ENCODE assay signal across 8 cellular contexts in genomic region chr1:185567006-185567405, GRCh38.
A peak's percentile ranks its signal among the peaks of the same experiment; 100 is the strongest.
DNase-seq lines count a peak whose midpoint lies in the region; ATAC-seq lines count a peak whose summit lies in the region.

No MANE protein-coding gene starts in this region.

- peaks cover 4% of the 10 kb centered on the region for H3K9me3 Mint-ChIP-seq in activated T-helper 1 cell treated with anti-CD3 and anti-CD28 coated beads, Interleukin-12 subunit alpha, Interleukin-12 subunit beta, Interleukin-2, Interleukin-4 antibody, amounts not matched to agents 30 ng/mL and 10 ng/mL and 1 ng/mL, durations not matched to agents 14 hours and 24 hours and 36 hours

- H3K4me3 ChIP-seq in mesodermal cell (ENCODE audit: extremely low read depth, insufficient read depth, low read length, poor library complexity, severe bottlenecking), result no peak overlapping the region

- peak overlapping the region; percentile 55 for H3K27ac ChIP-seq in mesodermal cell (ENCODE audit: low read depth, low read length, severe bottlenecking)

- peaks cover 3% of the 10 kb centered on the region for H3K36me3 Mint-ChIP-seq in activated T-helper 1 cell treated with anti-CD3 and anti-CD28 coated beads, Interleukin-12 subunit alpha, Interleukin-12 subunit beta, Interleukin-2, Interleukin-4 antibody, amounts not matched to agents 30 ng/mL and 10 ng/mL and 1 ng/mL, durations not matched to agents 14 hours and 24 hours and 36 hours (ENCODE audit: low read depth)

- no peaks in the 10 kb centered on the region for H3K36me3 ChIP-seq in mesodermal cell (ENCODE audit: control insufficient read depth, insufficient read depth, low read length)

- ATAC-seq in GM21825 (IDR thresholded peaks at IDR 0.05; ENCODE audit: unreplicated experiment), result peak; percentile 63
- ATAC-seq in GM21360 (IDR thresholded peaks at IDR 0.05; ENCODE audit: unreplicated experiment), result no peak

- DNase-seq in DMS53 treated with DMSO at 0.1 percent for 48 hours (lab: John Stamatoyannopoulos, UW; ENCODE audit: unreplicated experiment) (peak; percentile 44), NCI-H226 (peak; percentile 87), HCEC 1CT (no peak), putamen (ENCODE audit: low spot score) (no peak)
- peak; percentile 52 for DNase-seq in activated T-helper 1 cell treated with anti-CD3 and anti-CD28 coated beads, Interleukin-12 subunit alpha, Interleukin-12 subunit beta, Interleukin-2, Interleukin-4 antibody, amounts not matched to agents 30 ng/mL and 10 ng/mL and 1 ng/mL, durations not matched to agents 14 hours and 24 hours and 36 hours (ENCODE audit: low spot score)

- intact Hi-C loops in activated T-helper 1 cell treated with anti-CD3 and anti-CD28 coated beads, Interleukin-12 subunit alpha, Interleukin-12 subunit beta, Interleukin-2, Interleukin-4 antibody, amounts not matched to agents 30 ng/mL and 10 ng/mL and 1 ng/mL, durations not matched to agents 14 hours and 24 hours and 36 hours (cut with micrococcal nuclease), result loop anchor here (1.0 to 10.0 kb wide), 4 partner anchors 69 to 812 kb away; partner anchors contain the start of genes EDEM3 and IVNS1ABP

- peak overlapping the region; percentile 82 for H3K27ac Mint-ChIP-seq in activated T-helper 1 cell treated with anti-CD3 and anti-CD28 coated beads, Interleukin-12 subunit alpha, Interleukin-12 subunit beta, Interleukin-2, Interleukin-4 antibody, amounts not matched to agents 30 ng/mL and 10 ng/mL and 1 ng/mL, durations not matched to agents 14 hours and 24 hours and 36 hours

- WGBS in mesodermal cell (ENCODE audit: insufficient coverage in 2 of 2), 2 experiments, result 80% methylated on average over 1 of the region's 4 CpGs; no CpG with 5 or more reads in 1 of the 2 experiments

- H3K4me3 Mint-ChIP-seq in activated T-helper 1 cell treated with anti-CD3 and anti-CD28 coated beads, Interleukin-12 subunit alpha, Interleukin-12 subunit beta, Interleukin-2, Interleukin-4 antibody, amounts not matched to agents 30 ng/mL and 10 ng/mL and 1 ng/mL, durations not matched to agents 14 hours and 24 hours and 36 hours, result peak overlapping the region; percentile 44

- no peaks in the 10 kb centered on the region for H3K9me3 ChIP-seq in mesodermal cell (ENCODE audit: control insufficient read depth, low read length)

- H3K4me1 Mint-ChIP-seq in activated T-helper 1 cell treated with anti-CD3 and anti-CD28 coated beads, Interleukin-12 subunit alpha, Interleukin-12 subunit beta, Interleukin-2, Interleukin-4 antibody, amounts not matched to agents 30 ng/mL and 10 ng/mL and 1 ng/mL, durations not matched to agents 14 hours and 24 hours and 36 hours (ENCODE audit: low read depth), result peaks cover 58% of the 10 kb centered on the region

- H3K27me3 Mint-ChIP-seq in activated T-helper 1 cell treated with anti-CD3 and anti-CD28 coated beads, Interleukin-12 subunit alpha, Interleukin-12 subunit beta, Interleukin-2, Interleukin-4 antibody, amounts not matched to agents 30 ng/mL and 10 ng/mL and 1 ng/mL, durations not matched to agents 14 hours and 24 hours and 36 hours (ENCODE audit: insufficient read depth), result no peaks in the 10 kb centered on the region

- H3K4me1 ChIP-seq in mesodermal cell (ENCODE audit: control insufficient read depth, insufficient read depth, low read length, poor library complexity, severe bottlenecking), result peaks cover 25% of the 10 kb centered on the region

Comparison
In these comparisons a context has a peak if more than half of its experiments do, and no peak if none do; other contexts are left out.
1. DNase-seq: peak in DMS53 treated with DMSO at 0.1 percent for 48 hours (single experiment), NCI-H226 (single experiment) and activated T-helper 1 cell treated with anti-CD3 and anti-CD28 coated beads, Interleukin-12 subunit alpha, Interleukin-12 subunit beta, Interleukin-2, Interleukin-4 antibody, amounts not matched to agents 30 ng/mL and 10 ng/mL and 1 ng/mL, durations not matched to agents 14 hours and 24 hours and 36 hours (single experiment); none in HCEC 1CT (single experiment) and putamen (single experiment).